ENCODE assay signal across 25 cellular contexts in genomic region chr7:36683111-36683510, GRCh38. TPM values are rescaled to one million over a fixed set of nuclear protein-coding genes. Genes with fewer than 3 reads are reported as not detected.
DNase-seq lines count a peak whose midpoint lies in the region; ATAC-seq lines count a peak whose summit lies in the region.
"Had no signal": no experiment of that assay in that cellular context is flagged by ENCODE, and none has a peak within 500 bp of the region (broad histone marks: within the 10 kb centered on the region; RNA-seq: fewer than 3 reads in every experiment).

No MANE protein-coding gene starts in this region.

- H3K4me1 ChIP-seq in trophoblast cell (ENCODE audit: control insufficient read depth in 1 of 2, insufficient read depth in 2 of 2, low read length in 2 of 2) = peaks cover 7 to 10% of the 10 kb centered on the region in 2 experiments
- H3K4me1 ChIP-seq: testis had no signal

- H3K27me3 Mint-ChIP-seq in activated CD8-positive, alpha-beta memory T cell treated with anti-CD3 and anti-CD28 coated beads, Interleukin-2, amount 10 ng/mL, durations not matched to agents 7 days and 5 days = no peaks in the 10 kb centered on the region
- no peaks in the 10 kb centered on the region for H3K27me3 Mint-ChIP-seq in activated T-helper 17 cell treated with anti-CD3 and anti-CD28 coated beads, Interleukin-2, amount 50 U/mL, for 72 hours
- H3K27me3 Mint-ChIP-seq: CD4-positive, alpha-beta T cell; stimulated activated naive B cell treated with anti-CD40 and anti-IgM and Interleukin-4, amounts not matched to agents 10 μg/mL and 1 μg/mL and 100 μg/mL, for 72 hours had no signal

- no peak overlapping the region for H4K8ac ChIP-seq in trophoblast cell (ENCODE audit: low read depth, low read length)

- H3K27ac ChIP-seq in epithelial cell of prostate (peak overlapping the region; percentile 71), trophoblast cell (ENCODE audit: low read depth, low read length) (no peak overlapping the region)
- H3K27ac ChIP-seq: GM23248, WERI-Rb-1 had no signal

- H3K36me3 Mint-ChIP-seq in activated CD8-positive, alpha-beta memory T cell treated with anti-CD3 and anti-CD28 coated beads, Interleukin-2, amount 10 ng/mL, durations not matched to agents 7 days and 5 days = peaks cover 38% of the 10 kb centered on the region
- H3K36me3 Mint-ChIP-seq in activated T-helper 17 cell treated with anti-CD3 and anti-CD28 coated beads, Interleukin-2, amount 50 U/mL, for 72 hours (ENCODE audit: low read depth) = no peaks in the 10 kb centered on the region
- H3K36me3 Mint-ChIP-seq: stimulated activated naive B cell treated with anti-CD40 and anti-IgM and Interleukin-4, amounts not matched to agents 10 μg/mL and 1 μg/mL and 100 μg/mL, for 72 hours had no signal

- CTCF ChIA-PET in activated CD8-positive, alpha-beta memory T cell treated with anti-CD3 and anti-CD28 coated beads, Interleukin-2, amount 10 ng/mL, durations not matched to agents 7 days and 5 days (lab: Charles Lee) = interaction anchor here (1.3 to 5.6 kb wide), 5 partner anchors 13 to 499 kb away, joined by 4 to 36 read pairs (median 8); no protein-coding TSS in a partner anchor

- no peak overlapping the region for H3K9ac ChIP-seq in trophoblast cell (ENCODE audit: low read length)
- H3K9ac ChIP-seq: GM23248 had no signal

- H4K12ac ChIP-seq in trophoblast cell (ENCODE audit: low read depth, low read length) = no peak overlapping the region

- H3K4me3 ChIP-seq in trophoblast cell (ENCODE audit: low read depth, low read length) = no peak overlapping the region
- H3K4me3 ChIP-seq: GM23248, lung, mucosa of descending colon, testis had no signal

- H2AFZ ChIP-seq in trophoblast cell (ENCODE audit: insufficient read depth, low read length, poor library complexity) = no peak overlapping the region
- H2AFZ ChIP-seq: GM23248 had no signal

- DNase-seq in activated CD8-positive, alpha-beta memory T cell treated with anti-CD3 and anti-CD28 coated beads, Interleukin-2, amount 10 ng/mL, durations not matched to agents 7 days and 5 days = no peak
- no peak for DNase-seq in activated CD8-positive, alpha-beta memory T cell treated with anti-CD3 and anti-CD28 coated beads, Interleukin-2, amount 50 U/mL, for 4 hours
- DNase-seq in epithelial cell of prostate (ENCODE audit: low read depth, low spot score) (no peak), trophoblast cell (peak; percentile 34 to 83), putamen (ENCODE audit: low spot score) (no peak), NCI-H345 (lab: John Stamatoyannopoulos, UW) (no peak)
- DNase-seq: amniotic stem cell; CD4-positive, alpha-beta T cell; GM23248; hippocampal formation; Karpas-422; left cardiac atrium; mucosa of descending colon; NCI-H1436; NCI-H2081 treated with DMSO at 0.1 percent for 48 hours; NCI-H748 treated with DMSO at 0.1 percent for 48 hours; nephron progenitor cell; SIG-M5; stimulated activated naive B cell treated with anti-CD40 and anti-IgM and Interleukin-4, amounts not matched to agents 10 μg/mL and 1 μg/mL and 100 μg/mL, for 72 hours; testis; WERI-Rb-1 had no signal

- H3K23ac ChIP-seq in trophoblast cell (ENCODE audit: low read length) = no peak overlapping the region

- no peak overlapping the region for H3K14ac ChIP-seq in trophoblast cell (ENCODE audit: low read length)

- no peak overlapping the region for H4K91ac ChIP-seq in trophoblast cell (ENCODE audit: low read depth, low read length)

- ATAC-seq in activated CD8-positive, alpha-beta memory T cell treated with anti-CD3 and anti-CD28 coated beads, Interleukin-2, amount 10 ng/mL, durations not matched to agents 7 days and 5 days = no peak
- no peak for ATAC-seq in activated T-helper 17 cell treated with anti-CD3 and anti-CD28 coated beads, Interleukin-2, amount 50 U/mL, for 72 hours (replicated peaks)
- ATAC-seq: HepG2; mucosa of descending colon; stimulated activated naive B cell treated with anti-CD40 and anti-IgM and Interleukin-4, amounts not matched to agents 10 μg/mL and 1 μg/mL and 100 μg/mL, for 72 hours had no signal

- peaks cover 78% of the 10 kb centered on the region for H3K4me1 Mint-ChIP-seq in activated CD8-positive, alpha-beta memory T cell treated with anti-CD3 and anti-CD28 coated beads, Interleukin-2, amount 10 ng/mL, durations not matched to agents 7 days and 5 days
- peaks cover 24% of the 10 kb centered on the region for H3K4me1 Mint-ChIP-seq in activated T-helper 17 cell treated with anti-CD3 and anti-CD28 coated beads, Interleukin-2, amount 50 U/mL, for 72 hours
- H3K4me1 Mint-ChIP-seq: nephron progenitor cell had no signal

- H3K9me3 Mint-ChIP-seq in activated CD8-positive, alpha-beta memory T cell treated with anti-CD3 and anti-CD28 coated beads, Interleukin-2, amount 10 ng/mL, durations not matched to agents 7 days and 5 days (ENCODE audit: low read depth) = no peaks in the 10 kb centered on the region
- H3K9me3 Mint-ChIP-seq in activated T-helper 17 cell treated with anti-CD3 and anti-CD28 coated beads, Interleukin-2, amount 50 U/mL, for 72 hours = no peaks in the 10 kb centered on the region
- H3K9me3 Mint-ChIP-seq: CD4-positive, alpha-beta T cell; nephron progenitor cell; stimulated activated naive B cell treated with anti-CD40 and anti-IgM and Interleukin-4, amounts not matched to agents 10 μg/mL and 1 μg/mL and 100 μg/mL, for 72 hours had no signal

- no peaks in the 10 kb centered on the region for H3K36me3 ChIP-seq in trophoblast cell (ENCODE audit: control insufficient read depth in 1 of 2, insufficient read depth in 2 of 2, low read length in 2 of 2)
- H3K36me3 ChIP-seq: WERI-Rb-1 had no signal

- WGBS in trophoblast cell (ENCODE audit: extremely low coverage, insufficient coverage, insufficient read length) = no CpG with 5 or more reads among the region's 1 CpG

- no peak overlapping the region for H2BK12ac ChIP-seq in trophoblast cell (ENCODE audit: low read length)

- no peak overlapping the region for H3K4me2 ChIP-seq in trophoblast cell (ENCODE audit: low read length)

- no peak overlapping the region for H2BK120ac ChIP-seq in trophoblast cell (ENCODE audit: insufficient read depth, low read length, poor library complexity)

- peak overlapping the region; percentile 88 for H3K27ac Mint-ChIP-seq in activated CD8-positive, alpha-beta memory T cell treated with anti-CD3 and anti-CD28 coated beads, Interleukin-2, amount 10 ng/mL, durations not matched to agents 7 days and 5 days
- no peak overlapping the region for H3K27ac Mint-ChIP-seq in activated T-helper 17 cell treated with anti-CD3 and anti-CD28 coated beads, Interleukin-2, amount 50 U/mL, for 72 hours
- H3K27ac Mint-ChIP-seq: nephron progenitor cell; stimulated activated naive B cell treated with anti-CD40 and anti-IgM and Interleukin-4, amounts not matched to agents 10 μg/mL and 1 μg/mL and 100 μg/mL, for 72 hours had no signal

- H3K18ac ChIP-seq in trophoblast cell (ENCODE audit: low read length) = no peak overlapping the region

- no peak overlapping the region for H2BK5ac ChIP-seq in trophoblast cell (ENCODE audit: low read depth, low read length, poor library complexity)

- H3K9me3 ChIP-seq in trophoblast cell (ENCODE audit: insufficient read depth, low read depth, low read length) = no peaks in the 10 kb centered on the region
- H3K9me3 ChIP-seq: mucosa of descending colon, testis had no signal

- no peak overlapping the region for H2AK5ac ChIP-seq in trophoblast cell (ENCODE audit: low read length)

- no peak overlapping the region for H3K4me3 Mint-ChIP-seq in activated CD8-positive, alpha-beta memory T cell treated with anti-CD3 and anti-CD28 coated beads, Interleukin-2, amount 10 ng/mL, durations not matched to agents 7 days and 5 days
- peak overlapping the region; percentile 8 for H3K4me3 Mint-ChIP-seq in activated T-helper 17 cell treated with anti-CD3 and anti-CD28 coated beads, Interleukin-2, amount 50 U/mL, for 72 hours
- H3K4me3 Mint-ChIP-seq: CD4-positive, alpha-beta T cell; nephron progenitor cell; stimulated activated naive B cell treated with anti-CD40 and anti-IgM and Interleukin-4, amounts not matched to agents 10 μg/mL and 1 μg/mL and 100 μg/mL, for 72 hours had no signal

- no peaks in the 10 kb centered on the region for H3K27me3 ChIP-seq in trophoblast cell (ENCODE audit: insufficient read depth, low read length)
- H3K27me3 ChIP-seq: testis had no signal

- peaks cover 7% of the 10 kb centered on the region for H3K79me1 ChIP-seq in trophoblast cell (ENCODE audit: low read length)

- H3K4ac ChIP-seq in trophoblast cell (ENCODE audit: low read depth, low read length) = no peak overlapping the region

- H3K79me2 ChIP-seq in trophoblast cell (ENCODE audit: control insufficient read depth, insufficient read depth, low read length, poor library complexity) = no peaks in the 10 kb centered on the region

RNA-seq across cellular contexts. Expression of gene AOAH, which starts 41.2 kb away (rescaled TPM):
- 10 to 100 TPM; 44.5 to 48.8 TPM for total RNA-seq in activated CD8-positive, alpha-beta memory T cell treated with anti-CD3 and anti-CD28 coated beads, Interleukin-2, amount 10 ng/mL, durations not matched to agents 7 days and 5 days
- total RNA-seq in activated T-helper 17 cell treated with anti-CD3 and anti-CD28 coated beads, Interleukin-2, amount 50 U/mL, for 72 hours = 1 to 10 TPM; 1.4 to 2.9 TPM
- 0.17 and 0.44 TPM in 2 replicates for polyA plus RNA-seq in trophoblast cell (2013)
- total RNA-seq: GM23248, HepG2, osteocyte had no signal
- polyA plus RNA-seq: GM23248, HepG2 had no signal

Comparison
In these comparisons a context has a peak if more than half of its experiments do, and no peak if none do; other contexts are left out.
1. DNase-seq: peak in trophoblast cell (2 of 2); none in activated CD8-positive, alpha-beta memory T cell treated with anti-CD3 and anti-CD28 coated beads, Interleukin-2, amount 10 ng/mL, durations not matched to agents 7 days and 5 days (single experiment), activated CD8-positive, alpha-beta memory T cell treated with anti-CD3 and anti-CD28 coated beads, Interleukin-2, amount 50 U/mL, for 4 hours (single experiment), epithelial cell of prostate (single experiment), putamen (single experiment) and NCI-H345 (single experiment).
2. RNA of gene AOAH, which starts 41.2 kb away (total RNA-seq): 44.5 to 48.8 TPM in activated CD8-positive, alpha-beta memory T cell treated with anti-CD3 and anti-CD28 coated beads, Interleukin-2, amount 10 ng/mL, durations not matched to agents 7 days and 5 days; 1.4 to 2.9 TPM in activated T-helper 17 cell treated with anti-CD3 and anti-CD28 coated beads, Interleukin-2, amount 50 U/mL, for 72 hours; every median in the first group is over 10 times any median in the second.